Comparison of ENCODE assay signal across 9 cellular contexts in the genomic region with DNA sequence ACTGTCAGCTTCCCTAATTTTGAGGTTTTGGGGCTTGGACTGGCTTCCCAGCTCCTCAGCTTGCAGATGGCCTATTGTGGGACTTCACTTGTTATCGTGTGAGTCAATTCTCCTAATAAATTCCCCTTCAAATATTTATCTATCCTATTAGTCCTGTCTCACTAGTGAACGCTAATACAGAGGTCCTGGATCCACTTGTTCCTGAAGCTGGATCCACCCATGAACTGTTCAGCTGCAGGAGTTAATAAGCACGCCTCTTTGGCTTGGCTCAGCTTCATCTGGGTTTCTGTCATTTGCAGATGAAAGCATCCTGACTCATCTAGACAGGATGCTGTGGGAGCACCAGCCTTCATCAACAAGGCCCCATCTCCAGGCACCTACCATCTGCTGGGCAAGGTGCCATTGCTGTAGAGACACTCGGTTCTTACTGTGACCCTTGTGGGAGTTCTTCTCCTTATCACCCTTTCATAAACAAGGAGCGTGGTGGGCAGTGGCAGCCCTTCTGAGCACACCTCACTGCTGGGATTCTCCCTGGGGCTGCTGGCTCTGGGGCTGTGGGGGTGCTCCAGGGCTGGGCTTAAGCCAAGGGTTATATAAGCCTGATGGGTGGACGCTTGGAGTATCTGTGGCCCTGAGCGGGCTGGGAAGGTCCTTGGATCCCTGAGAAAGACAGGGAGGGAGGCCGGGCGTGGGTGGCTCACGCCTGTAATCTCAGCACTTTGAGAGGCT. TPM values are rescaled to one million over a fixed set of nuclear protein-coding genes. Genes with fewer than 3 reads are reported as not detected.
DNase-seq lines count a peak whose midpoint lies in the region; ATAC-seq and TF ChIP-seq lines count a peak whose summit lies in the region.
"Had no signal": no experiment of that assay in that cellular context is flagged by ENCODE, and none has a peak within 500 bp of the region (broad histone marks: within the 10 kb centered on the region; RNA-seq: fewer than 3 reads in every experiment).

No MANE protein-coding gene starts in this region.

- H3K27ac Mint-ChIP-seq in activated naive CD4-positive, alpha-beta T cell treated with anti-CD3 and anti-CD28 coated beads, Interleukin-2, amount 50 U/mL, for 72 hours: peak overlapping the region; percentile 92
- H3K27ac Mint-ChIP-seq in Caco-2 (ENCODE audit: unreplicated experiment): no peak overlapping the region

- no peak for TF ChIP-seq CTCF in Caco-2 (IDR thresholded peaks at IDR 0.05; ENCODE audit: insufficient read depth in 1 of 2, low read depth in 1 of 2, low read length in 1 of 2, severe bottlenecking in 1 of 2, unreplicated experiment in 1 of 2)

- DNase-seq in GM04503 (ENCODE audit: low read depth) (peak; percentile 58), T-helper 22 cell (ENCODE audit: low read depth) (peak; percentile 57), Caco-2 (no peak), NCI-H82 (lab: John Stamatoyannopoulos, UW) (no peak), SKM-1 treated with dmso at 0.1 percent for 144 hours (lab: John Stamatoyannopoulos, UW; ENCODE audit: unreplicated experiment) (no peak), SHP77 treated with DMSO at 0.1 percent for 48 hours (lab: John Stamatoyannopoulos, UW) (no peak)
- DNase-seq in activated naive CD4-positive, alpha-beta T cell treated with anti-CD3 and anti-CD28 coated beads, Interleukin-2, amount 50 U/mL, for 72 hours (ENCODE audit: low spot score in 2 of 2): peak; percentile 74 to 83
- peak; percentile 45 to 60 for DNase-seq in stimulated activated CD4-positive, alpha-beta T cell treated with anti-CD3 and anti-CD28 coated beads, Interleukin-1b, Interleukin-23, amount 100 ng/mL, for 4 hours (ENCODE audit: low read depth in 2 of 2)
- DNase-seq: NCI-H1048 had no signal

- no peaks in the 10 kb centered on the region for H3K27me3 ChIP-seq in Caco-2 (replicated peaks; ENCODE audit: control insufficient read depth, insufficient read depth, low read length)

- intact Hi-C loops in Caco-2 (cut with micrococcal nuclease; ENCODE audit: unreplicated experiment): no loop called here

- H3K36me3 ChIP-seq in Caco-2 (ENCODE audit: control insufficient read depth, insufficient read depth, low read length): no peaks in the 10 kb centered on the region

- H3K27me3 Mint-ChIP-seq in Caco-2 (ENCODE audit: insufficient read depth, unreplicated experiment): peaks cover 5% of the 10 kb centered on the region

- peaks cover 10 to 19% of the 10 kb centered on the region in 2 donors for H3K36me3 Mint-ChIP-seq in activated naive CD4-positive, alpha-beta T cell treated with anti-CD3 and anti-CD28 coated beads, Interleukin-2, amount 50 U/mL, for 72 hours
- H3K36me3 Mint-ChIP-seq in Caco-2 (ENCODE audit: insufficient read depth, unreplicated experiment): no peaks in the 10 kb centered on the region

- H3K9me3 ChIP-seq in Caco-2: no peaks in the 10 kb centered on the region

- CTCF ChIA-PET in Caco-2 (lab: Charles Lee): no interaction called here

- no peak overlapping the region for H3K4me3 ChIP-seq in Caco-2 (ENCODE audit: low read depth, low read length)

- no TSS peak for BruUV-seq in Caco-2 (replicated peaks; lab: Mats Ljungman, UMichigan)

- peak; percentile 94 to 95 for ATAC-seq in activated naive CD4-positive, alpha-beta T cell treated with anti-CD3 and anti-CD28 coated beads, Interleukin-2, amount 50 U/mL, for 72 hours

- H3K9me3 Mint-ChIP-seq in activated naive CD4-positive, alpha-beta T cell treated with anti-CD3 and anti-CD28 coated beads, Interleukin-2, amount 50 U/mL, for 72 hours: peaks cover 10 to 14% of the 10 kb centered on the region in 2 donors
- H3K9me3 Mint-ChIP-seq in Caco-2 (ENCODE audit: unreplicated experiment): no peaks in the 10 kb centered on the region

- no peaks in the 10 kb centered on the region for H3K4me1 ChIP-seq in Caco-2

- H3K4me3 Mint-ChIP-seq in Caco-2 (ENCODE audit: unreplicated experiment): no peak overlapping the region

- POLR2A ChIA-PET in Caco-2 (lab: Charles Lee): no interaction called here

- H3K4me1 Mint-ChIP-seq in Caco-2 (ENCODE audit: low read depth, unreplicated experiment): no peaks in the 10 kb centered on the region

RNA-seq across cellular contexts. Expression of gene LAT, which starts 23.2 kb away (rescaled TPM):
- total RNA-seq in activated naive CD4-positive, alpha-beta T cell treated with anti-CD3 and anti-CD28 coated beads, Interleukin-2, amount 50 U/mL, for 72 hours: 100 to 1,000 TPM; 171 to 440 TPM
- 1.7 and 3.2 TPM in 2 replicates for total RNA-seq in Caco-2 (2022)

RNA-seq across cellular contexts. Expression of gene SPNS1, which starts 33.5 kb away (rescaled TPM):
- total RNA-seq in activated naive CD4-positive, alpha-beta T cell treated with anti-CD3 and anti-CD28 coated beads, Interleukin-2, amount 50 U/mL, for 72 hours: 10 to 100 TPM; 16.3 to 19.9 TPM
- 55.3 and 61.3 TPM in 2 replicates for total RNA-seq in Caco-2 (2022)

RNA-seq across cellular contexts. Expression of gene NFATC2IP, which starts 57.3 kb away (rescaled TPM):
- 10 to 100 TPM; 94.5 to 96.8 TPM for total RNA-seq in activated naive CD4-positive, alpha-beta T cell treated with anti-CD3 and anti-CD28 coated beads, Interleukin-2, amount 50 U/mL, for 72 hours
- 50.6 and 58.2 TPM in 2 replicates for total RNA-seq in Caco-2 (2022)

Comparison
In these comparisons a context has a peak if more than half of its experiments do, and no peak if none do; other contexts are left out.
1. DNase-seq: peak in GM04503 (single experiment), T-helper 22 cell (single experiment), activated naive CD4-positive, alpha-beta T cell treated with anti-CD3 and anti-CD28 coated beads, Interleukin-2, amount 50 U/mL, for 72 hours (2 of 2) and stimulated activated CD4-positive, alpha-beta T cell treated with anti-CD3 and anti-CD28 coated beads, Interleukin-1b, Interleukin-23, amount 100 ng/mL, for 4 hours (2 of 2); none in Caco-2 (0 of 2), NCI-H82 (single experiment), SKM-1 treated with dmso at 0.1 percent for 144 hours (single experiment) and SHP77 treated with DMSO at 0.1 percent for 48 hours (single experiment).
2. RNA of gene LAT, which starts 23.2 kb away (total RNA-seq): 171 to 440 TPM in activated naive CD4-positive, alpha-beta T cell treated with anti-CD3 and anti-CD28 coated beads, Interleukin-2, amount 50 U/mL, for 72 hours; 1.7 to 3.2 TPM in Caco-2; every median in the first group is over 10 times any median in the second.